Comparison of ENCODE assay signal across 15 cellular contexts in the genomic region with DNA sequence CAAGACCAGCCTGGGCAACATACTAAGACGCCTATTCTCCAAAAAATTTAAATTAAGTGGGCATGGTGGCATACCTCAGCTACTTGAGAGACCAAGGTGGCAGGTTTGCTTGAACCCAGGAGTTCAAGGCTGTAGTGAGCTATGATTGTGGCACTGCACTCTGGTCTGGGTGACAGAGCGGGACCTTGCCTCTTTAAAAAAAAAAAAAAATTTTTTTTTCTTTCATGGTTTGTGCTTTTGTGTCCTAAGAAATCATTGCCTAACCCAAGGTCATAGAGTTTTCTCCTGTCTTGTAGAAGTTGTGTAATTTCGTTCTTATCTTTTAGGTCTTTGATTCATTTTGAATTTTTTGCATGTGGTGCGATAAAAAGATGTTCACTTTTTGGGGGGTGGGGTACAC. TPM values are rescaled to one million over a fixed set of nuclear protein-coding genes. Genes with fewer than 3 reads are reported as not detected.
DNase-seq lines count a peak whose midpoint lies in the region; ATAC-seq and TF ChIP-seq lines count a peak whose summit lies in the region.
"Had no signal": no experiment of that assay in that cellular context is flagged by ENCODE, and none has a peak within 500 bp of the region (broad histone marks: within the 10 kb centered on the region; RNA-seq: fewer than 3 reads in every experiment).

No MANE protein-coding gene starts in this region.

- no peak overlapping the region for H3K27ac ChIP-seq in CD4-positive, alpha-beta T cell (ENCODE audit: low read depth, low read length)
- H3K27ac ChIP-seq in SK-N-SH (ENCODE audit: low read depth in 2 of 2, low read length in 1 of 2) (no peak overlapping the region), caudate nucleus (ENCODE audit: low read depth, low read length) (no peak overlapping the region)
- H3K27ac ChIP-seq: vagina had no signal

- H3K27ac Mint-ChIP-seq in CD4-positive, alpha-beta T cell = peak overlapping the region; percentile 70
- peak overlapping the region in 1 of 6 donors; percentile 11 for H3K27ac Mint-ChIP-seq in naive B cell
- H3K27ac Mint-ChIP-seq: stimulated activated effector memory CD8-positive, alpha-beta T cell treated with anti-CD3 and anti-CD28 coated beads, Interleukin-12 subunit alpha, Interleukin-12 subunit beta, amount 100 ng/mL, for 72 hours had no signal

- peaks cover 75% of the 10 kb centered on the region for H3K4me1 Mint-ChIP-seq in CD4-positive, alpha-beta T cell (ENCODE audit: low read depth)
- peaks cover 52 to 84% (median 62%) of the 10 kb centered on the region in 3 donors for H3K4me1 Mint-ChIP-seq in naive B cell

- no peaks in the 10 kb centered on the region for H3K9me3 ChIP-seq in CD4-positive, alpha-beta T cell (ENCODE audit: control insufficient read depth, low read length)
- no peaks in the 10 kb centered on the region for H3K9me3 ChIP-seq in Loucy (ENCODE audit: insufficient read depth, low read depth, low read length)
- no peaks in the 10 kb centered on the region for H3K9me3 ChIP-seq in adipocyte (ENCODE audit: control insufficient read depth, low read length)
- no peaks in the 10 kb centered on the region for H3K9me3 ChIP-seq in SK-N-SH
- H3K9me3 ChIP-seq: vagina had no signal

- H3K9me3 Mint-ChIP-seq in CD4-positive, alpha-beta T cell = no peaks in the 10 kb centered on the region
- no peaks in the 10 kb centered on the region for H3K9me3 Mint-ChIP-seq in naive B cell
- H3K9me3 Mint-ChIP-seq: activated naive CD4-positive, alpha-beta T cell treated with anti-CD3 and anti-CD28 coated beads, Interleukin-2, amount 50 U/mL, for 72 hours; stimulated activated effector memory CD8-positive, alpha-beta T cell treated with anti-CD3 and anti-CD28 coated beads, Interleukin-12 subunit alpha, Interleukin-12 subunit beta, amount 100 ng/mL, for 72 hours had no signal

- peak overlapping the region; percentile 66 for H3K4me3 Mint-ChIP-seq in CD4-positive, alpha-beta T cell
- peak overlapping the region in 6 of 8 donors; percentile 6 to 86 (median 49) for H3K4me3 Mint-ChIP-seq in naive B cell

- TF ChIP-seq EP300 in SK-N-SH (IDR thresholded peaks at IDR 0.05; ENCODE audit: borderline replicate concordance in 1 of 2, low read depth in 1 of 2, low read length in 1 of 2) = no peak

- H3K79me2 ChIP-seq in Loucy (ENCODE audit: insufficient read depth, low read length) (peaks cover 100% of the 10 kb centered on the region), SK-N-SH (ENCODE audit: insufficient read depth) (peaks cover 100% of the 10 kb centered on the region)

- H3K9me2 ChIP-seq in Loucy (replicated peaks; ENCODE audit: low read depth, low read length) = no peaks in the 10 kb centered on the region
- no peaks in the 10 kb centered on the region for H3K9me2 ChIP-seq in SK-N-SH

- H3K36me3 ChIP-seq in Loucy (ENCODE audit: insufficient read depth, low read length) (peaks cover 10% of the 10 kb centered on the region; the same call in 1 of the 2 replicates), adipocyte (ENCODE audit: control insufficient read depth, insufficient read depth, low read length, severe bottlenecking) (peaks cover 9% of the 10 kb centered on the region), SK-N-SH (replicated peaks in 1 of 2; ENCODE audit: control insufficient read depth in 1 of 2, insufficient read depth in 2 of 2, low read length in 1 of 2) (peaks cover 0 to 10% of the 10 kb centered on the region in 2 experiments)
- H3K36me3 ChIP-seq: vagina had no signal

- no peak for TF ChIP-seq CTCF in CD4-positive, alpha-beta T cell (IDR thresholded peaks at IDR 0.05)
- TF ChIP-seq CTCF in Loucy (conservative IDR thresholded peaks at IDR 0.05; ENCODE audit: low read length) (no peak), SK-N-SH (IDR thresholded peaks at IDR 0.05) (no peak)

- H3K9ac ChIP-seq in Loucy (ENCODE audit: low read depth, low read length, poor library complexity, severe bottlenecking) (no peak overlapping the region), adipocyte (ENCODE audit: low read length) (no peak overlapping the region), SK-N-SH (no peak overlapping the region)

- peaks cover 58% of the 10 kb centered on the region for H3K36me3 Mint-ChIP-seq in CD4-positive, alpha-beta T cell (ENCODE audit: low read depth)
- peaks cover 6 to 11% of the 10 kb centered on the region in 2 donors for H3K36me3 Mint-ChIP-seq in naive B cell

- peak overlapping the region; percentile 33 for H3K4me2 ChIP-seq in Loucy (ENCODE audit: low read depth, low read length, poor library complexity, severe bottlenecking)
- no peak overlapping the region for H3K4me2 ChIP-seq in SK-N-SH

- intact Hi-C loops in CD4-positive, alpha-beta T cell (cut with DNase I, micrococcal nuclease) = no loop called here

- H2AFZ ChIP-seq in Loucy (ENCODE audit: low read length) (no peak overlapping the region), SK-N-SH (ENCODE audit: low read depth) (no peak overlapping the region)

- no peak for TF ChIP-seq RAD21 in SK-N-SH (IDR thresholded peaks at IDR 0.05; ENCODE audit: low read length)

- no peaks in the 10 kb centered on the region for H3K27me3 ChIP-seq in CD4-positive, alpha-beta T cell (ENCODE audit: control insufficient read depth, insufficient read depth, low read length)
- no peaks in the 10 kb centered on the region for H3K27me3 ChIP-seq in Loucy (ENCODE audit: insufficient read depth, low read length, poor library complexity, severe bottlenecking)
- no peaks in the 10 kb centered on the region for H3K27me3 ChIP-seq in adipocyte (replicated peaks; ENCODE audit: control insufficient read depth, insufficient read depth, low read length)
- no peaks in the 10 kb centered on the region for H3K27me3 ChIP-seq in SK-N-SH (ENCODE audit: insufficient read depth)
- H3K27me3 ChIP-seq: vagina had no signal

- POLR2A ChIA-PET in CD4-positive, alpha-beta T cell (lab: Charles Lee) = no interaction called here
- POLR2A ChIA-PET in SK-N-SH (lab: Yijun Ruan, JAX) = no interaction called here

- H3K4me3 ChIP-seq in Loucy (ENCODE audit: low read length, poor library complexity, severe bottlenecking) (peak overlapping the region; percentile 2), adipocyte (ENCODE audit: low read length) (peak overlapping the region; percentile 33), SK-N-SH (ENCODE audit: low read depth in 2 of 2, low read length in 1 of 2) (no peak overlapping the region)

- 97% methylated on average over 4 of the region's 4 CpGs for WGBS in SK-N-SH (ENCODE audit: low lambda C conversion rate)

- H3F3A ChIP-seq in Loucy (ENCODE audit: low read depth) = no peaks in the 10 kb centered on the region
- H3F3A ChIP-seq in SK-N-SH (replicated peaks; ENCODE audit: insufficient read depth) = no peaks in the 10 kb centered on the region

- DNase-seq in CD4-positive, alpha-beta T cell = no peak
- no peak for DNase-seq in adipocyte (ENCODE audit: low read depth)
- no peak for DNase-seq in naive B cell
- DNase-seq in SK-N-SH = no peak
- no peak for DNase-seq in cerebellar nuclear complex (lab: John Stamatoyannopoulos, UW)
- no peak for DNase-seq in caudate nucleus (lab: John Stamatoyannopoulos, UW)
- DNase-seq: AML-193, DMS79, foreskin melanocyte, occipital lobe had no signal

- H3K4me1 ChIP-seq in Loucy (ENCODE audit: insufficient read depth, low read length, poor library complexity, severe bottlenecking) (peaks cover 48% of the 10 kb centered on the region), adipocyte (ENCODE audit: control insufficient read depth, insufficient read depth, low read length) (peaks cover 37% of the 10 kb centered on the region), SK-N-SH (ENCODE audit: control insufficient read depth in 1 of 2, insufficient read depth in 2 of 2, low read depth in 1 of 2, low read length in 1 of 2) (no peaks in the 10 kb centered on the region; a peak in 2 of 4 replicates)

- ATAC-seq in CD4-positive, alpha-beta T cell (ENCODE audit: poor library complexity) = no peak
- ATAC-seq in naive B cell (ENCODE audit: low read depth in 2 of 2) = no peak
- ATAC-seq in GM18520 (IDR thresholded peaks at IDR 0.05; ENCODE audit: unreplicated experiment) = no peak
- ATAC-seq: activated naive CD4-positive, alpha-beta T cell treated with anti-CD3 and anti-CD28 coated beads, Interleukin-2, amount 50 U/mL, for 72 hours; stimulated activated effector memory CD8-positive, alpha-beta T cell treated with anti-CD3 and anti-CD28 coated beads, Interleukin-12 subunit alpha, Interleukin-12 subunit beta, amount 100 ng/mL, for 72 hours had no signal

- no peaks in the 10 kb centered on the region for H3K27me3 Mint-ChIP-seq in CD4-positive, alpha-beta T cell
- H3K27me3 Mint-ChIP-seq in naive B cell = no peaks in the 10 kb centered on the region

- H4K20me1 ChIP-seq in Loucy (ENCODE audit: insufficient read depth, low read length, poor library complexity, severe bottlenecking) (peaks cover 97% of the 10 kb centered on the region), SK-N-SH (ENCODE audit: insufficient read depth) (peaks cover 100% of the 10 kb centered on the region)

- CTCF ChIA-PET in CD4-positive, alpha-beta T cell (lab: Charles Lee) = no interaction called here
- CTCF ChIA-PET in SK-N-SH (lab: Yijun Ruan, JAX) = no interaction called here

TF ChIP-seq in SK-N-SH, 30 proteins besides CTCF, POLR2A, EP300 and RAD21 (continues in another document):
- TF ChIP-seq TEAD4 (IDR thresholded peaks at IDR 0.05; ENCODE audit: borderline replicate concordance, insufficient read depth) (no peak), NFIC (IDR thresholded peaks at IDR 0.05; ENCODE audit: borderline replicate concordance) (no peak), RFX5 (IDR thresholded peaks at IDR 0.05; ENCODE audit: low read length) (no peak), SMC3 (IDR thresholded peaks at IDR 0.05; ENCODE audit: low read depth, low read length) (no peak), JUND (IDR thresholded peaks at IDR 0.05) (no peak)
- TF ChIP-seq, protein P1, sequence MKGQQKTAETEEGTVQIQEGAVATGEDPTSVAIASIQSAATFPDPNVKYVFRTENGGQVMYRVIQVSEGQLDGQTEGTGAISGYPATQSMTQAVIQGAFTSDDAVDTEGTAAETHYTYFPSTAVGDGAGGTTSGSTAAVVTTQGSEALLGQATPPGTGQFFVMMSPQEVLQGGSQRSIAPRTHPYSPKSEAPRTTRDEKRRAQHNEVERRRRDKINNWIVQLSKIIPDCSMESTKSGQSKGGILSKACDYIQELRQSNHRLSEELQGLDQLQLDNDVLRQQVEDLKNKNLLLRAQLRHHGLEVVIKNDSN (IDR thresholded peaks at IDR 0.05; ENCODE audit: borderline replicate concordance, low read depth) = no peak

RNA-seq across cellular contexts. Expression of a gene that starts 12.3 kb away (rescaled TPM):
- 100 to 1,000 TPM; 136 to 137 TPM for total RNA-seq in CD4-positive, alpha-beta T cell
- 100 to 1,000 TPM in 4 of 6 donors, 10 to 100 TPM in 2; 84.1 to 120 (median 106) TPM for polyA plus RNA-seq in naive B cell (ENCODE audit: low read depth in 6 of 6)
- 11.4 and 14.2 TPM in 2 replicates for polyA plus RNA-seq in SK-N-SH (2012; rRNA removed)
- 17.5 and 23.1 TPM in 2 replicates for polyA plus RNA-seq in SK-N-SH (2012; cell fraction: cytosol; rRNA removed)
- polyA plus RNA-seq in SK-N-SH (2012; cell fraction: nucleus; rRNA removed) = 10.6 and 23.1 TPM in 2 replicates

Comparison
In these comparisons a context has a peak if more than half of its experiments do, and no peak if none do; other contexts are left out.
1. H3K4me3 ChIP-seq: peak in Loucy (single experiment) and adipocyte (single experiment); none in SK-N-SH (0 of 2).